Comparison of ENCODE assay signal across 2 cellular contexts in the genomic region with DNA sequence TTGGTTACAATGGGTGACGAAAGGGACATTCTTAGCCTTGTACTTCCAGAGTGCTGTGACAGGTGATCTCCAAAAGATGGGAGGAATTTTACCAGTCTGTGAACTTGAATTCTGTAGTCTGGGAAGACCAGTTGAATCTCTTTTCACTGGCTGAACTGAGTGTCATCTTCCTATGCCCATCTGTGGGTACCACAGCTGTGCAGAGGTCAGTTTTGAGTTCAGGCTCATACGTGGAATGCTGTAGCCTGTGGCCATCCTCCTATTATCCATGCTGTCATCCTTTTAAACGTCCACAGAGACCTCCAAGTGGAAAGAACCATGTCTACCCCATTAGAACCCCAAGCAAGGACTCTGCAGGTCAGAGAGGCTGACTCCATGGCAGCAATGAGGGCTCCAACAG.
TF ChIP-seq lines count a peak whose summit lies in the region.

No MANE protein-coding gene starts in this region.

TF ChIP-seq in IMR-90, 13 proteins besides CTCF, POLR2A, EP300 and RAD21:
- no peak for TF ChIP-seq CEBPB (IDR thresholded peaks at IDR 0.05; ENCODE audit: low read depth, low read length)
- TF ChIP-seq CHD1 (IDR thresholded peaks at IDR 0.05; ENCODE audit: low read depth, low read length) = no peak

TF ChIP-seq in H1, 55 proteins besides CTCF, POLR2A, EP300 and RAD21:
- TF ChIP-seq TAF1 (IDR thresholded peaks at IDR 0.05; ENCODE audit: low read depth, low read length) = no peak
- TF ChIP-seq KDM5A (IDR thresholded peaks at IDR 0.05; ENCODE audit: low read length) = no peak
- TF ChIP-seq SIX5 (IDR thresholded peaks at IDR 0.05; ENCODE audit: low read depth, low read length) = no peak
- no peak for TF ChIP-seq CBX5 (IDR thresholded peaks at IDR 0.05; ENCODE audit: low read depth, low read length)
- TF ChIP-seq SRF (IDR thresholded peaks at IDR 0.05; ENCODE audit: low read depth, low read length) = no peak
- no peak for TF ChIP-seq TCF12 (IDR thresholded peaks at IDR 0.05; ENCODE audit: low read depth, low read length)
- TF ChIP-seq, protein P1, sequence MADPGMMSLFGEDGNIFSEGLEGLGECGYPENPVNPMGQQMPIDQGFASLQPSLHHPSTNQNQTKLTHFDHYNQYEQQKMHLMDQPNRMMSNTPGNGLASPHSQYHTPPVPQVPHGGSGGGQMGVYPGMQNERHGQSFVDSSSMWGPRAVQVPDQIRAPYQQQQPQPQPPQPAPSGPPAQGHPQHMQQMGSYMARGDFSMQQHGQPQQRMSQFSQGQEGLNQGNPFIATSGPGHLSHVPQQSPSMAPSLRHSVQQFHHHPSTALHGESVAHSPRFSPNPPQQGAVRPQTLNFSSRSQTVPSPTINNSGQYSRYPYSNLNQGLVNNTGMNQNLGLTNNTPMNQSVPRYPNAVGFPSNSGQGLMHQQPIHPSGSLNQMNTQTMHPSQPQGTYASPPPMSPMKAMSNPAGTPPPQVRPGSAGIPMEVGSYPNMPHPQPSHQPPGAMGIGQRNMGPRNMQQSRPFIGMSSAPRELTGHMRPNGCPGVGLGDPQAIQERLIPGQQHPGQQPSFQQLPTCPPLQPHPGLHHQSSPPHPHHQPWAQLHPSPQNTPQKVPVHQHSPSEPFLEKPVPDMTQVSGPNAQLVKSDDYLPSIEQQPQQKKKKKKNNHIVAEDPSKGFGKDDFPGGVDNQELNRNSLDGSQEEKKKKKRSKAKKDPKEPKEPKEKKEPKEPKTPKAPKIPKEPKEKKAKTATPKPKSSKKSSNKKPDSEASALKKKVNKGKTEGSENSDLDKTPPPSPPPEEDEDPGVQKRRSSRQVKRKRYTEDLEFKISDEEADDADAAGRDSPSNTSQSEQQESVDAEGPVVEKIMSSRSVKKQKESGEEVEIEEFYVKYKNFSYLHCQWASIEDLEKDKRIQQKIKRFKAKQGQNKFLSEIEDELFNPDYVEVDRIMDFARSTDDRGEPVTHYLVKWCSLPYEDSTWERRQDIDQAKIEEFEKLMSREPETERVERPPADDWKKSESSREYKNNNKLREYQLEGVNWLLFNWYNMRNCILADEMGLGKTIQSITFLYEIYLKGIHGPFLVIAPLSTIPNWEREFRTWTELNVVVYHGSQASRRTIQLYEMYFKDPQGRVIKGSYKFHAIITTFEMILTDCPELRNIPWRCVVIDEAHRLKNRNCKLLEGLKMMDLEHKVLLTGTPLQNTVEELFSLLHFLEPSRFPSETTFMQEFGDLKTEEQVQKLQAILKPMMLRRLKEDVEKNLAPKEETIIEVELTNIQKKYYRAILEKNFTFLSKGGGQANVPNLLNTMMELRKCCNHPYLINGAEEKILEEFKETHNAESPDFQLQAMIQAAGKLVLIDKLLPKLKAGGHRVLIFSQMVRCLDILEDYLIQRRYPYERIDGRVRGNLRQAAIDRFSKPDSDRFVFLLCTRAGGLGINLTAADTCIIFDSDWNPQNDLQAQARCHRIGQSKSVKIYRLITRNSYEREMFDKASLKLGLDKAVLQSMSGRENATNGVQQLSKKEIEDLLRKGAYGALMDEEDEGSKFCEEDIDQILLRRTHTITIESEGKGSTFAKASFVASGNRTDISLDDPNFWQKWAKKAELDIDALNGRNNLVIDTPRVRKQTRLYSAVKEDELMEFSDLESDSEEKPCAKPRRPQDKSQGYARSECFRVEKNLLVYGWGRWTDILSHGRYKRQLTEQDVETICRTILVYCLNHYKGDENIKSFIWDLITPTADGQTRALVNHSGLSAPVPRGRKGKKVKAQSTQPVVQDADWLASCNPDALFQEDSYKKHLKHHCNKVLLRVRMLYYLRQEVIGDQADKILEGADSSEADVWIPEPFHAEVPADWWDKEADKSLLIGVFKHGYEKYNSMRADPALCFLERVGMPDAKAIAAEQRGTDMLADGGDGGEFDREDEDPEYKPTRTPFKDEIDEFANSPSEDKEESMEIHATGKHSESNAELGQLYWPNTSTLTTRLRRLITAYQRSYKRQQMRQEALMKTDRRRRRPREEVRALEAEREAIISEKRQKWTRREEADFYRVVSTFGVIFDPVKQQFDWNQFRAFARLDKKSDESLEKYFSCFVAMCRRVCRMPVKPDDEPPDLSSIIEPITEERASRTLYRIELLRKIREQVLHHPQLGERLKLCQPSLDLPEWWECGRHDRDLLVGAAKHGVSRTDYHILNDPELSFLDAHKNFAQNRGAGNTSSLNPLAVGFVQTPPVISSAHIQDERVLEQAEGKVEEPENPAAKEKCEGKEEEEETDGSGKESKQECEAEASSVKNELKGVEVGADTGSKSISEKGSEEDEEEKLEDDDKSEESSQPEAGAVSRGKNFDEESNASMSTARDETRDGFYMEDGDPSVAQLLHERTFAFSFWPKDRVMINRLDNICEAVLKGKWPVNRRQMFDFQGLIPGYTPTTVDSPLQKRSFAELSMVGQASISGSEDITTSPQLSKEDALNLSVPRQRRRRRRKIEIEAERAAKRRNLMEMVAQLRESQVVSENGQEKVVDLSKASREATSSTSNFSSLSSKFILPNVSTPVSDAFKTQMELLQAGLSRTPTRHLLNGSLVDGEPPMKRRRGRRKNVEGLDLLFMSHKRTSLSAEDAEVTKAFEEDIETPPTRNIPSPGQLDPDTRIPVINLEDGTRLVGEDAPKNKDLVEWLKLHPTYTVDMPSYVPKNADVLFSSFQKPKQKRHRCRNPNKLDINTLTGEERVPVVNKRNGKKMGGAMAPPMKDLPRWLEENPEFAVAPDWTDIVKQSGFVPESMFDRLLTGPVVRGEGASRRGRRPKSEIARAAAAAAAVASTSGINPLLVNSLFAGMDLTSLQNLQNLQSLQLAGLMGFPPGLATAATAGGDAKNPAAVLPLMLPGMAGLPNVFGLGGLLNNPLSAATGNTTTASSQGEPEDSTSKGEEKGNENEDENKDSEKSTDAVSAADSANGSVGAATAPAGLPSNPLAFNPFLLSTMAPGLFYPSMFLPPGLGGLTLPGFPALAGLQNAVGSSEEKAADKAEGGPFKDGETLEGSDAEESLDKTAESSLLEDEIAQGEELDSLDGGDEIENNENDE (IDR thresholded peaks at IDR 0.05; ENCODE audit: insufficient replicate concordance, low read length) = no peak
- TF ChIP-seq, protein P2, sequence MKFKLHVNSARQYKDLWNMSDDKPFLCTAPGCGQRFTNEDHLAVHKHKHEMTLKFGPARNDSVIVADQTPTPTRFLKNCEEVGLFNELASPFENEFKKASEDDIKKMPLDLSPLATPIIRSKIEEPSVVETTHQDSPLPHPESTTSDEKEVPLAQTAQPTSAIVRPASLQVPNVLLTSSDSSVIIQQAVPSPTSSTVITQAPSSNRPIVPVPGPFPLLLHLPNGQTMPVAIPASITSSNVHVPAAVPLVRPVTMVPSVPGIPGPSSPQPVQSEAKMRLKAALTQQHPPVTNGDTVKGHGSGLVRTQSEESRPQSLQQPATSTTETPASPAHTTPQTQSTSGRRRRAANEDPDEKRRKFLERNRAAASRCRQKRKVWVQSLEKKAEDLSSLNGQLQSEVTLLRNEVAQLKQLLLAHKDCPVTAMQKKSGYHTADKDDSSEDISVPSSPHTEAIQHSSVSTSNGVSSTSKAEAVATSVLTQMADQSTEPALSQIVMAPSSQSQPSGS (IDR thresholded peaks at IDR 0.05; ENCODE audit: low read length) = no peak
- TF ChIP-seq PHF8 (conservative IDR thresholded peaks at IDR 0.05; ENCODE audit: low read depth, low read length) = no peak
- no peak for TF ChIP-seq FOSL1 (IDR thresholded peaks at IDR 0.05; ENCODE audit: insufficient read depth, low read depth, low read length)
- TF ChIP-seq CEBPB (IDR thresholded peaks at IDR 0.05; ENCODE audit: low read depth, low read length) = no peak
